ENCODE assay signal across 1 cellular context in genomic region chr11:78046486-78046854, GRCh38.
TF ChIP-seq lines count a peak whose summit lies in the region.

No MANE protein-coding gene starts in this region.

TF ChIP-seq in H1, 55 proteins besides CTCF, POLR2A, EP300 and RAD21:
- TF ChIP-seq CHD1 (IDR thresholded peaks at IDR 0.05; ENCODE audit: low read depth, low read length) (no peak), EZH2 (IDR thresholded peaks at IDR 0.05; ENCODE audit: low read depth, low read length, severe bottlenecking) (no peak), HDAC6 (IDR thresholded peaks at IDR 0.05; ENCODE audit: low read depth, low read length) (no peak), CTBP2 (IDR thresholded peaks at IDR 0.05; ENCODE audit: borderline replicate concordance, insufficient read depth, insufficient read length, low read length) (no peak), SIX5 (IDR thresholded peaks at IDR 0.05; ENCODE audit: low read depth, low read length) (no peak), E2F6 (IDR thresholded peaks at IDR 0.05) (no peak), MAFK (IDR thresholded peaks at IDR 0.05; ENCODE audit: low read depth, low read length) (no peak), RBBP5 (IDR thresholded peaks at IDR 0.05; ENCODE audit: borderline replicate concordance, low read depth, low read length) (no peak), CBX8 (IDR thresholded peaks at IDR 0.05; ENCODE audit: borderline replicate concordance, low read depth, low read length) (no peak), USF2 (IDR thresholded peaks at IDR 0.05; ENCODE audit: low read length) (no peak), RXRA (IDR thresholded peaks at IDR 0.05; ENCODE audit: insufficient read depth, low read depth, low read length) (no peak), SRF (IDR thresholded peaks at IDR 0.05; ENCODE audit: low read depth, low read length) (no peak), SP2 (IDR thresholded peaks at IDR 0.05; ENCODE audit: low read length) (no peak), BCL11A (IDR thresholded peaks at IDR 0.05; ENCODE audit: low read depth in 2 of 2, low read length in 2 of 2) (no peak), SAP30 (IDR thresholded peaks at IDR 0.05; ENCODE audit: insufficient read depth, insufficient replicate concordance, low read length) (no peak), GABPA (IDR thresholded peaks at IDR 0.05; ENCODE audit: borderline replicate concordance, insufficient read depth, low read length) (no peak), ATF2 (IDR thresholded peaks at IDR 0.05; ENCODE audit: low read length) (no peak), TBP (IDR thresholded peaks at IDR 0.05; ENCODE audit: low read depth, low read length) (no peak), BRCA1 (IDR thresholded peaks at IDR 0.05; ENCODE audit: low read depth, low read length) (no peak)
